In genomic region chr4:120720354-120720753, GRCh38 we compare ENCODE assay signal across 25 cellular contexts.
"Had no signal": no experiment of that assay in that cellular context is flagged by ENCODE, and none has a peak within 500 bp of the region (broad histone marks: within the 10 kb centered on the region; RNA-seq: fewer than 3 reads in every experiment).

No MANE protein-coding gene starts in this region.

- H3K27ac ChIP-seq: foreskin keratinocyte, left lung, neural progenitor cell, transverse colon, uterus had no signal

- DNase-seq: activated B cell treated with CpG ODN at 0.5 μM for 24 hours; activated CD4-positive, alpha-beta T cell treated with anti-CD3 and anti-CD28 coated beads for 36 hours; activated CD4-positive, alpha-beta T cell treated with anti-CD3 and anti-CD28 coated beads, Interleukin-2, amount 50 U/mL, for 4 hours; activated CD8-positive, alpha-beta memory T cell treated with anti-CD3 and anti-CD28 coated beads for 24 hours; activated CD8-positive, alpha-beta memory T cell treated with anti-CD3 and anti-CD28 coated beads, Interleukin-2, amount 50 U/mL, for 4 hours; activated naive CD4-positive, alpha-beta T cell treated with Interleukin-2 at 50 U/mL for 16 hours; activated naive CD8-positive, alpha-beta T cell treated with anti-CD3 and anti-CD28 coated beads for 36 hours; activated T-cell treated with anti-CD3 and anti-CD28 coated beads, Interleukin-2, amount 50 U/mL, for 24 hours; central memory CD4-positive, alpha-beta T cell; dermis blood vessel endothelial cell; effector CD8-positive, alpha-beta T cell; erythroblast; foreskin keratinocyte; kidney; left lung; naive thymus-derived CD8-positive, alpha-beta T cell; posterior cingulate gyrus; small intestine; stimulated activated CD4-positive, alpha-beta T cell treated with anti-CD3 and anti-CD28 coated beads, Interleukin-15, amount 100 ng/mL, for 24 hours; transverse colon; uterus had no signal

- H3K27me3 ChIP-seq: foreskin keratinocyte, left lung, neural progenitor cell, transverse colon, uterus had no signal

- ATAC-seq: activated CD4-positive, alpha-beta T cell treated with anti-CD3 and anti-CD28 coated beads for 36 hours; activated T-helper 17 cell treated with anti-CD3 and anti-CD28 coated beads, Interleukin-2, amount 50 U/mL, for 72 hours; foreskin keratinocyte; left lung; naive thymus-derived CD8-positive, alpha-beta T cell; sciatic nerve; stimulated activated memory B cell treated with anti-CD40 and anti-IgM and Interleukin-4, amounts not matched to agents 10 μg/mL and 1 μg/mL and 100 μg/mL, for 72 hours had no signal

- H3K9ac ChIP-seq: neural progenitor cell had no signal

- H3K4me1 ChIP-seq: foreskin keratinocyte, left lung, uterus had no signal

- H3K4me3 ChIP-seq: left lung, neural progenitor cell, transverse colon, uterus had no signal

- H3K9me3 ChIP-seq: left lung, transverse colon, uterus had no signal

- H2AFZ ChIP-seq: neural progenitor cell had no signal

- H3K4me2 ChIP-seq: neural progenitor cell had no signal

- H3K36me3 ChIP-seq: left lung, neural progenitor cell, transverse colon, uterus had no signal
